25 cellular contexts compared by ENCODE assay signal in genomic region chr6:154106251-154106650, GRCh38.
"Had no signal": no experiment of that assay in that cellular context is flagged by ENCODE, and none has a peak within 500 bp of the region (broad histone marks: within the 10 kb centered on the region; RNA-seq: fewer than 3 reads in every experiment).

No MANE protein-coding gene starts in this region.

- H3K9me3 ChIP-seq: gastrocnemius medialis, right atrium auricular region, sigmoid colon, testis, tibial artery, upper lobe of left lung, uterus had no signal

- H3K4me1 ChIP-seq: gastrocnemius medialis, neural progenitor cell, parathyroid adenoma, right atrium auricular region, sigmoid colon, testis, tibial artery, upper lobe of left lung, uterus had no signal

- H3K4me3 ChIP-seq: gastrocnemius medialis, neural progenitor cell, right atrium auricular region, sigmoid colon, testis, tibial artery, upper lobe of left lung, uterus had no signal

- H3K36me3 ChIP-seq: gastrocnemius medialis, neural progenitor cell, right atrium auricular region, sigmoid colon, tibial artery, upper lobe of left lung, uterus had no signal

- DNase-seq: cortex of kidney; effector memory CD8-positive, alpha-beta T cell; foreskin fibroblast; gastrocnemius medialis; head of caudate nucleus; mesendoderm; midbrain; naive thymus-derived CD4-positive, alpha-beta T cell; sigmoid colon; stimulated activated CD4-positive, alpha-beta T cell treated with anti-CD3 and anti-CD28 coated beads, Interleukin-2, amount 100 ng/mL, for 24 hours; stimulated activated CD4-positive, alpha-beta T cell treated with anti-CD3 and anti-CD28 coated beads, Interleukin-4, amount 100 ng/mL, for 4 hours; stimulated activated naive CD8-positive, alpha-beta T cell treated with anti-CD3 and anti-CD28 coated beads, Interleukin-15, Interleukin-2, amounts not matched to agents 100 U/mL and 50 U/mL, for 24 hours; substantia nigra; testis; tibial artery; uterus had no signal

- H3K36me3 Mint-ChIP-seq: neural progenitor cell; stimulated activated memory B cell treated with anti-CD40 and anti-IgM and Interleukin-4, amounts not matched to agents 10 μg/mL and 1 μg/mL and 100 μg/mL, for 72 hours had no signal

- H2AFZ ChIP-seq: neural progenitor cell, parathyroid adenoma had no signal

- H3K4me2 ChIP-seq: neural progenitor cell had no signal

- FAIRE-seq: keratinocyte had no signal

- ATAC-seq: effector memory CD8-positive, alpha-beta T cell; esophagus mucosa; gastrocnemius medialis; naive thymus-derived CD4-positive, alpha-beta T cell; stimulated activated memory B cell treated with anti-CD40 and anti-IgM and Interleukin-4, amounts not matched to agents 10 μg/mL and 1 μg/mL and 100 μg/mL, for 72 hours; stimulated activated naive CD8-positive, alpha-beta T cell treated with anti-CD3 and anti-CD28 coated beads, Interleukin-15, Interleukin-2, amounts not matched to agents 100 U/mL and 50 U/mL, for 24 hours had no signal

- H3K79me2 ChIP-seq: parathyroid adenoma had no signal

- H3K27ac Mint-ChIP-seq: effector memory CD8-positive, alpha-beta T cell; naive thymus-derived CD4-positive, alpha-beta T cell; nephron; neural progenitor cell; progenitor cell of endocrine pancreas; stimulated activated memory B cell treated with anti-CD40 and anti-IgM and Interleukin-4, amounts not matched to agents 10 μg/mL and 1 μg/mL and 100 μg/mL, for 72 hours had no signal

- H3K9ac ChIP-seq: neural progenitor cell, parathyroid adenoma had no signal

- H3K27me3 Mint-ChIP-seq: progenitor cell of endocrine pancreas had no signal

- H3K4me3 Mint-ChIP-seq: effector memory CD8-positive, alpha-beta T cell; naive thymus-derived CD4-positive, alpha-beta T cell; nephron; neural progenitor cell; stimulated activated memory B cell treated with anti-CD40 and anti-IgM and Interleukin-4, amounts not matched to agents 10 μg/mL and 1 μg/mL and 100 μg/mL, for 72 hours had no signal

- H3K4me1 Mint-ChIP-seq: naive thymus-derived CD4-positive, alpha-beta T cell; nephron; neural progenitor cell; stimulated activated memory B cell treated with anti-CD40 and anti-IgM and Interleukin-4, amounts not matched to agents 10 μg/mL and 1 μg/mL and 100 μg/mL, for 72 hours had no signal

- H3K9me3 Mint-ChIP-seq: effector memory CD8-positive, alpha-beta T cell; nephron had no signal

- H3K27ac ChIP-seq: gastrocnemius medialis, neural progenitor cell, parathyroid adenoma, right atrium auricular region, sigmoid colon, testis, tibial artery, upper lobe of left lung, uterus had no signal

- H3K27me3 ChIP-seq: gastrocnemius medialis, neural progenitor cell, right atrium auricular region, sigmoid colon, testis, tibial artery, upper lobe of left lung, uterus had no signal
